10 cellular contexts compared by ENCODE assay signal in the genomic region with DNA sequence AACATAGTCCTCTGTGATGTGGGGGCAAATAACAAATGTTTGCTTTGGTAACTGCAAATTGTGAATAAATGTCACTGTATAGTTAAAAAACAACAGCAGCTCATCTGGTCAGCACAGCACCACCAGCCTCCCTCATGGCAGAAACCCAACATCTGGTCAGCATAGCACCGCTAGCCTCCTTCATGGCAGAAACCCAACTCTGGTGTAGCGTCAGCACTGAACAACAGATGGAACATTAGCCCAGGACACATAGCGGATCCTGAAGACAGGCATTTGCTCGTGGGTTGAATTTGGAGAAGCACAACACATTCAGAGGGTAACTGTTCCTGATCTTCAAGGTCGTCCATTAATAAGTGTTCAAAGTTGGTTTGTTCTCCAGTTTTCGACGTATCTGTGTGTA.
DNase-seq lines count a peak whose midpoint lies in the region; ATAC-seq and TF ChIP-seq lines count a peak whose summit lies in the region.
"Had no signal": no experiment of that assay in that cellular context is flagged by ENCODE, and none has a peak within 500 bp of the region (broad histone marks: within the 10 kb centered on the region; RNA-seq: fewer than 3 reads in every experiment).

No MANE protein-coding gene starts in this region.

- peak overlapping the region; percentile 48 for H3K27ac Mint-ChIP-seq in activated naive CD8-positive, alpha-beta T cell treated with anti-CD3 and anti-CD28 coated beads, Interleukin-2, amount 10 ng/mL, durations not matched to agents 7 days and 5 days
- H3K27ac Mint-ChIP-seq in activated naive CD8-positive, alpha-beta T cell treated with anti-CD3 and anti-CD28 coated beads for 36 hours: no peak overlapping the region
- H3K27ac Mint-ChIP-seq in brain (peak overlapping the region in 4 of 5 experiments; percentile 18 to 87 (median 76)), progenitor cell of endocrine pancreas (no peak overlapping the region)
- H3K27ac Mint-ChIP-seq: activated naive CD4-positive, alpha-beta T cell treated with anti-CD3 and anti-CD28 coated beads, Interleukin-2, amount 50 U/mL, for 24 hours had no signal

- H3K36me3 Mint-ChIP-seq in activated naive CD8-positive, alpha-beta T cell treated with anti-CD3 and anti-CD28 coated beads, Interleukin-2, amount 10 ng/mL, durations not matched to agents 7 days and 5 days: no peaks in the 10 kb centered on the region
- no peaks in the 10 kb centered on the region for H3K36me3 Mint-ChIP-seq in activated naive CD8-positive, alpha-beta T cell treated with anti-CD3 and anti-CD28 coated beads for 36 hours
- H3K36me3 Mint-ChIP-seq in brain (no peaks in the 10 kb centered on the region), progenitor cell of endocrine pancreas (ENCODE audit: insufficient read depth) (no peaks in the 10 kb centered on the region)
- H3K36me3 Mint-ChIP-seq: activated naive CD4-positive, alpha-beta T cell treated with anti-CD3 and anti-CD28 coated beads, Interleukin-2, amount 50 U/mL, for 24 hours had no signal

- POLR2A ChIA-PET in activated naive CD8-positive, alpha-beta T cell treated with anti-CD3 and anti-CD28 coated beads, Interleukin-2, amount 10 ng/mL, durations not matched to agents 7 days and 5 days (lab: Charles Lee): no interaction called here

- no peak for ATAC-seq in activated naive CD8-positive, alpha-beta T cell treated with anti-CD3 and anti-CD28 coated beads, Interleukin-2, amount 10 ng/mL, durations not matched to agents 7 days and 5 days (ENCODE audit: low read depth)
- no peak for ATAC-seq in HG03108 (IDR thresholded peaks at IDR 0.05; ENCODE audit: unreplicated experiment)

- no peak for TF ChIP-seq CTCF in brain (conservative IDR thresholded peaks at IDR 0.05)
- TF ChIP-seq CTCF in vagina (IDR thresholded peaks at IDR 0.05): no peak
- TF ChIP-seq CTCF in progenitor cell of endocrine pancreas (IDR thresholded peaks at IDR 0.05; ENCODE audit: unreplicated experiment): no peak

- H3K9me3 Mint-ChIP-seq in activated naive CD8-positive, alpha-beta T cell treated with anti-CD3 and anti-CD28 coated beads, Interleukin-2, amount 10 ng/mL, durations not matched to agents 7 days and 5 days: no peaks in the 10 kb centered on the region
- no peaks in the 10 kb centered on the region for H3K9me3 Mint-ChIP-seq in activated naive CD8-positive, alpha-beta T cell treated with anti-CD3 and anti-CD28 coated beads for 36 hours
- H3K9me3 Mint-ChIP-seq in brain (peaks cover 0 to 8% (median 0%) of the 10 kb centered on the region in 5 experiments), progenitor cell of endocrine pancreas (ENCODE audit: low read depth) (no peaks in the 10 kb centered on the region)
- H3K9me3 Mint-ChIP-seq: activated naive CD4-positive, alpha-beta T cell treated with anti-CD3 and anti-CD28 coated beads, Interleukin-2, amount 50 U/mL, for 24 hours had no signal

- TF ChIP-seq POLR2A in vagina (IDR thresholded peaks at IDR 0.05): no peak

- peaks cover 9% of the 10 kb centered on the region for H3K27me3 Mint-ChIP-seq in activated naive CD8-positive, alpha-beta T cell treated with anti-CD3 and anti-CD28 coated beads, Interleukin-2, amount 10 ng/mL, durations not matched to agents 7 days and 5 days
- peaks cover 5% of the 10 kb centered on the region for H3K27me3 Mint-ChIP-seq in activated naive CD8-positive, alpha-beta T cell treated with anti-CD3 and anti-CD28 coated beads for 36 hours
- H3K27me3 Mint-ChIP-seq in brain: peaks cover 6% of the 10 kb centered on the region
- peaks cover 10% of the 10 kb centered on the region for H3K27me3 Mint-ChIP-seq in progenitor cell of endocrine pancreas
- H3K27me3 Mint-ChIP-seq: activated naive CD4-positive, alpha-beta T cell treated with anti-CD3 and anti-CD28 coated beads, Interleukin-2, amount 50 U/mL, for 24 hours had no signal

- no peak overlapping the region for H3K4me3 ChIP-seq in vagina

- no peaks in the 10 kb centered on the region for H3K27me3 ChIP-seq in vagina

- peaks cover 3% of the 10 kb centered on the region for H3K4me1 Mint-ChIP-seq in activated naive CD8-positive, alpha-beta T cell treated with anti-CD3 and anti-CD28 coated beads, Interleukin-2, amount 10 ng/mL, durations not matched to agents 7 days and 5 days
- H3K4me1 Mint-ChIP-seq in activated naive CD8-positive, alpha-beta T cell treated with anti-CD3 and anti-CD28 coated beads for 36 hours: no peaks in the 10 kb centered on the region
- H3K4me1 Mint-ChIP-seq in brain: peaks cover 14% of the 10 kb centered on the region
- no peaks in the 10 kb centered on the region for H3K4me1 Mint-ChIP-seq in progenitor cell of endocrine pancreas (ENCODE audit: low read depth)
- H3K4me1 Mint-ChIP-seq: activated naive CD4-positive, alpha-beta T cell treated with anti-CD3 and anti-CD28 coated beads, Interleukin-2, amount 50 U/mL, for 24 hours had no signal

- DNase-seq in activated naive CD8-positive, alpha-beta T cell treated with anti-CD3 and anti-CD28 coated beads, Interleukin-2, amount 10 ng/mL, durations not matched to agents 7 days and 5 days: no peak
- DNase-seq in activated naive CD8-positive, alpha-beta T cell treated with anti-CD3 and anti-CD28 coated beads for 36 hours: no peak
- DNase-seq in left kidney (ENCODE audit: low read depth, low spot score) (peak; percentile 47), vagina (ENCODE audit: extremely low spot score in 2 of 2) (peak in 1 of 2 donors; percentile 89), glomerular visceral epithelial cell (ENCODE audit: extremely low spot score) (no peak), progenitor cell of endocrine pancreas (ENCODE audit: low spot score, unreplicated experiment) (no peak)
- DNase-seq: OCI-M1 had no signal

- no peaks in the 10 kb centered on the region for H3K9me3 ChIP-seq in vagina

- no peaks in the 10 kb centered on the region for H3K36me3 ChIP-seq in vagina

- H3K4me3 Mint-ChIP-seq in activated naive CD8-positive, alpha-beta T cell treated with anti-CD3 and anti-CD28 coated beads, Interleukin-2, amount 10 ng/mL, durations not matched to agents 7 days and 5 days: no peak overlapping the region
- H3K4me3 Mint-ChIP-seq in activated naive CD8-positive, alpha-beta T cell treated with anti-CD3 and anti-CD28 coated beads for 36 hours: no peak overlapping the region
- H3K4me3 Mint-ChIP-seq in brain (no peak overlapping the region), progenitor cell of endocrine pancreas (ENCODE audit: low read depth) (no peak overlapping the region)
- H3K4me3 Mint-ChIP-seq: activated naive CD4-positive, alpha-beta T cell treated with anti-CD3 and anti-CD28 coated beads, Interleukin-2, amount 50 U/mL, for 24 hours had no signal

- peak overlapping the region; percentile 77 for H3K27ac ChIP-seq in vagina

- intact Hi-C loops in vagina (cut with DNase I): no loop called here

- H3K4me1 ChIP-seq in vagina: peaks cover 49% of the 10 kb centered on the region

Comparison
In these comparisons a context has a peak if more than half of its experiments do, and no peak if none do; other contexts are left out.
1. H3K27ac Mint-ChIP-seq: peak in activated naive CD8-positive, alpha-beta T cell treated with anti-CD3 and anti-CD28 coated beads, Interleukin-2, amount 10 ng/mL, durations not matched to agents 7 days and 5 days (single experiment) and brain (4 of 5); none in activated naive CD8-positive, alpha-beta T cell treated with anti-CD3 and anti-CD28 coated beads for 36 hours (single experiment) and progenitor cell of endocrine pancreas (single experiment).